In the genomic region with DNA sequence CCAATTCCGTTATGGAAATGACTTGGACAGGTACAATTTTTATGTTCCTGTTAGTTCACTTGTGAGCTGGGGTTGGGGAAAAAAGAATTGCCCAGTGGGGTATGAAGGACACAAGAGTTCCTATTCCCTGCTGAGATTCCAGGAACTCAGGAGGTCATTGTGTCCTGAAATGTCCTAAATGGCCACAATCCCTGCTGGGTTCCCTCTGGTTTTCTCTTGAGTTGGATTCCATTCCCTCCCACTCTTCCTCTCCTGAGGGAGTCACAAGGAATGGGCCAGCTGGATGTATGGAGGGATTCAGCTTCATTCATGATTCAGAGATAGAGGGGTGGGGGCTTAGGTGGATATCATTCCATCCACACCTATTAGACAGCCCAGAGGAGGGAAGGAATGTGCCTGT, we compare ENCODE assay signal across 20 cellular contexts. TPM values are rescaled to one million over a fixed set of nuclear protein-coding genes. Genes with fewer than 3 reads are reported as not detected.
DNase-seq lines count a peak whose midpoint lies in the region; ATAC-seq, FAIRE-seq and TF ChIP-seq lines count a peak whose summit lies in the region.
"Had no signal": no experiment of that assay in that cellular context is flagged by ENCODE, and none has a peak within 500 bp of the region (broad histone marks: within the 10 kb centered on the region; RNA-seq: fewer than 3 reads in every experiment).

No MANE protein-coding gene starts in this region.

- H3K9me3 Mint-ChIP-seq in naive thymus-derived CD4-positive, alpha-beta T cell, result peaks cover 0 to 10% (median 3%) of the 10 kb centered on the region in 11 donors
- H3K9me3 Mint-ChIP-seq: CD8-positive, alpha-beta T cell had no signal

- H3K4me3 Mint-ChIP-seq in naive thymus-derived CD4-positive, alpha-beta T cell, result no peak overlapping the region
- H3K4me3 Mint-ChIP-seq: CD14-positive monocyte; CD8-positive, alpha-beta T cell had no signal

- ATAC-seq in HG03354 (IDR thresholded peaks at IDR 0.05; ENCODE audit: poor library complexity, severe bottlenecking, unreplicated experiment), result no peak
- ATAC-seq in GM18861 (IDR thresholded peaks at IDR 0.05; ENCODE audit: unreplicated experiment), result no peak
- ATAC-seq in naive thymus-derived CD4-positive, alpha-beta T cell, result no peak
- no peak for ATAC-seq in right cardiac atrium
- ATAC-seq: CD8-positive, alpha-beta T cell; HepG2 had no signal

- DNase-seq in bronchial epithelial cell (ENCODE audit: low read depth), result no peak
- DNase-seq in naive thymus-derived CD4-positive, alpha-beta T cell, result no peak
- DNase-seq in right cardiac atrium, result no peak
- DNase-seq: CD8-positive, alpha-beta T cell; COR-L47; DMS79 treated with DMSO at 0.1 percent for 48 hours; EL; GDM1; GM23248 had no signal

- no peaks in the 10 kb centered on the region; the same call in 1 of the 2 replicates for H3K27me3 ChIP-seq in HUES6 (ENCODE audit: control insufficient read depth, insufficient read depth, low read length)
- H3K27me3 ChIP-seq in bronchial epithelial cell (ENCODE audit: control insufficient read depth, insufficient read depth, low read length), result peaks cover 2% of the 10 kb centered on the region
- no peaks in the 10 kb centered on the region for H3K27me3 ChIP-seq in iPS-18a (ENCODE audit: control insufficient read depth, insufficient read depth, low read length)
- H3K27me3 ChIP-seq in naive thymus-derived CD4-positive, alpha-beta T cell (ENCODE audit: control insufficient read depth in 2 of 2, insufficient read depth in 2 of 2, low read length in 2 of 2), result no peaks in the 10 kb centered on the region
- H3K27me3 ChIP-seq in right cardiac atrium (ENCODE audit: control insufficient read depth, insufficient read depth), result no peaks in the 10 kb centered on the region

- peaks cover 0 to 4% (median 0%) of the 10 kb centered on the region in 5 donors for H3K36me3 Mint-ChIP-seq in naive thymus-derived CD4-positive, alpha-beta T cell
- H3K36me3 Mint-ChIP-seq: CD14-positive monocyte; CD8-positive, alpha-beta T cell had no signal

- 89% methylated on average over 1 of the region's 1 CpG for WGBS in right cardiac atrium

- no peak for TF ChIP-seq CTCF in bronchial epithelial cell (IDR thresholded peaks at IDR 0.05; ENCODE audit: insufficient read depth, low read length, severe bottlenecking)

- H3K9ac ChIP-seq in HUES6 (ENCODE audit: low read length), result peak overlapping the region; percentile 47
- no peak overlapping the region for H3K9ac ChIP-seq in iPS-18a (ENCODE audit: low read length)
- H3K9ac ChIP-seq: GM23248 had no signal

- peak overlapping the region in 1 of 9 donors; percentile 10 for H3K27ac Mint-ChIP-seq in naive thymus-derived CD4-positive, alpha-beta T cell
- H3K27ac Mint-ChIP-seq: CD14-positive monocyte; CD8-positive, alpha-beta T cell had no signal

- H3K27ac ChIP-seq in HUES6 (ENCODE audit: low read depth, low read length), result peak overlapping the region; percentile 69
- H3K27ac ChIP-seq in iPS-18a (ENCODE audit: low read length), result no peak overlapping the region
- H3K27ac ChIP-seq in naive thymus-derived CD4-positive, alpha-beta T cell (ENCODE audit: low read depth, low read length), result no peak overlapping the region
- no peak overlapping the region for H3K27ac ChIP-seq in right cardiac atrium (ENCODE audit: low read length)
- H3K27ac ChIP-seq: GM23248 had no signal

- POLR2A ChIA-PET in naive thymus-derived CD4-positive, alpha-beta T cell (lab: Charles Lee), result no interaction called here

- H3K27me3 Mint-ChIP-seq in naive thymus-derived CD4-positive, alpha-beta T cell, result peaks cover 43 to 76% (median 71%) of the 10 kb centered on the region in 5 donors

- H3K9me3 ChIP-seq in HUES6 (ENCODE audit: control insufficient read depth, insufficient read depth, low read depth, low read length) (peaks cover 8% of the 10 kb centered on the region), iPS-18a (ENCODE audit: control insufficient read depth, low read depth, low read length) (no peaks in the 10 kb centered on the region), right cardiac atrium (ENCODE audit: control insufficient read depth, low read length) (no peaks in the 10 kb centered on the region)
- no peaks in the 10 kb centered on the region for H3K9me3 ChIP-seq in naive thymus-derived CD4-positive, alpha-beta T cell (ENCODE audit: control insufficient read depth in 2 of 3, low read length in 3 of 3)
- H3K9me3 ChIP-seq: HAP-1 had no signal

- H3K4me1 ChIP-seq in HUES6 (ENCODE audit: control insufficient read depth, insufficient read depth, low read length), result peaks cover 56% of the 10 kb centered on the region
- H3K4me1 ChIP-seq in iPS-18a (ENCODE audit: control insufficient read depth, low read depth, low read length), result peaks cover 48% of the 10 kb centered on the region
- no peaks in the 10 kb centered on the region for H3K4me1 ChIP-seq in naive thymus-derived CD4-positive, alpha-beta T cell (ENCODE audit: control insufficient read depth in 2 of 2, insufficient read depth in 2 of 2, low read length in 2 of 2)
- no peaks in the 10 kb centered on the region for H3K4me1 ChIP-seq in right cardiac atrium (ENCODE audit: control insufficient read depth, insufficient read depth, low read length)
- H3K4me1 ChIP-seq: HAP-1 had no signal

- peak; percentile 32 for FAIRE-seq in bronchial epithelial cell (lab: Jason Lieb, UNC)
- FAIRE-seq: D721Med, GM12892, HepG2 had no signal

- CTCF ChIA-PET in naive thymus-derived CD4-positive, alpha-beta T cell (lab: Charles Lee), result interaction anchor here (0.7 kb wide), 1 partner anchor 15 kb away, joined by 4 read pairs; no protein-coding TSS in a partner anchor

- no peaks in the 10 kb centered on the region for H3K36me3 ChIP-seq in HUES6 (ENCODE audit: control insufficient read depth, insufficient read depth, low read length)
- H3K36me3 ChIP-seq in bronchial epithelial cell (ENCODE audit: control insufficient read depth, insufficient read depth, low read length), result no peaks in the 10 kb centered on the region
- no peaks in the 10 kb centered on the region for H3K36me3 ChIP-seq in iPS-18a (ENCODE audit: control insufficient read depth, low read depth, low read length)
- H3K36me3 ChIP-seq in naive thymus-derived CD4-positive, alpha-beta T cell (ENCODE audit: control insufficient read depth in 2 of 3, insufficient read depth in 3 of 3, low read length in 3 of 3), result no peaks in the 10 kb centered on the region
- H3K36me3 ChIP-seq: HAP-1 had no signal

- H3K4me1 Mint-ChIP-seq in naive thymus-derived CD4-positive, alpha-beta T cell, result peaks cover 0 to 6% (median 0%) of the 10 kb centered on the region in 7 donors
- H3K4me1 Mint-ChIP-seq: CD14-positive monocyte had no signal

- H3K4me3 ChIP-seq in HUES6 (ENCODE audit: low read depth, low read length) (peak overlapping the region; percentile 5; the same call in 1 of the 2 replicates), bronchial epithelial cell (ENCODE audit: low read depth, low read length) (no peak overlapping the region), iPS-18a (ENCODE audit: low read length) (peak overlapping the region; percentile 37), right cardiac atrium (ENCODE audit: low read length) (no peak overlapping the region)
- no peak overlapping the region for H3K4me3 ChIP-seq in naive thymus-derived CD4-positive, alpha-beta T cell (ENCODE audit: low read length)
- H3K4me3 ChIP-seq: GM23248, HAP-1 had no signal

- intact Hi-C loops in naive thymus-derived CD4-positive, alpha-beta T cell (cut with micrococcal nuclease), result no loop called here
- intact Hi-C loops in right cardiac atrium (cut with DNase I), result no loop called here

RNA-seq across cellular contexts. Expression of gene DCD, which starts 34.5 kb away (rescaled TPM):
- total RNA-seq in bronchial epithelial cell (not detected in 2 replicates), right cardiac atrium (not detected)
- total RNA-seq in naive thymus-derived CD4-positive, alpha-beta T cell, result not detected
- not detected for polyA plus RNA-seq in naive thymus-derived CD4-positive, alpha-beta T cell
- polyA plus RNA-seq in right cardiac atrium, result not detected
- total RNA-seq: A673; CD8-positive, alpha-beta T cell; GM23248; HepG2 had no signal
- polyA plus RNA-seq: BJ, CD14-positive monocyte, GM23248, HepG2 had no signal

RNA-seq across cellular contexts. Expression of gene LACRT, which starts 48.0 kb away (rescaled TPM):
- total RNA-seq in bronchial epithelial cell (not detected in 2 replicates), right cardiac atrium (not detected)
- total RNA-seq in naive thymus-derived CD4-positive, alpha-beta T cell, result not detected
- polyA plus RNA-seq in naive thymus-derived CD4-positive, alpha-beta T cell, result not detected
- polyA plus RNA-seq in right cardiac atrium, result not detected
- total RNA-seq: A673; CD8-positive, alpha-beta T cell; GM23248; HepG2 had no signal
- polyA plus RNA-seq: BJ, CD14-positive monocyte, GM23248, HepG2 had no signal

Comparison
In these comparisons a context has a peak if more than half of its experiments do, and no peak if none do; other contexts are left out.
1. H3K4me3 ChIP-seq: peak in HUES6 (single experiment) and iPS-18a (single experiment); none in bronchial epithelial cell (single experiment), naive thymus-derived CD4-positive, alpha-beta T cell (single experiment) and right cardiac atrium (single experiment).